16 cellular contexts compared by ENCODE assay signal in genomic region chr12:66187822-66188221, GRCh38. TPM values are rescaled to one million over a fixed set of nuclear protein-coding genes. Genes with fewer than 3 reads are reported as not detected.
DNase-seq lines count a peak whose midpoint lies in the region; ATAC-seq and TF ChIP-seq lines count a peak whose summit lies in the region.
"Had no signal": no experiment of that assay in that cellular context is flagged by ENCODE, and none has a peak within 500 bp of the region (broad histone marks: within the 10 kb centered on the region; RNA-seq: fewer than 3 reads in every experiment).

No MANE protein-coding gene starts in this region.

- CTCF ChIA-PET in activated B cell treated with CpG ODN at 0.5 μM for 24 hours (lab: Charles Lee), result no interaction called here

- POLR2A ChIA-PET in activated B cell treated with CpG ODN at 0.5 μM for 24 hours (lab: Charles Lee), result interaction anchor here (2.2 kb wide), 1 partner anchor 18 kb away, joined by 16 read pairs; the partner anchor contains the start of gene TMBIM4

- ATAC-seq in stimulated activated naive CD8-positive, alpha-beta T cell treated with anti-CD3 and anti-CD28 coated beads, Interleukin-15, amount 100 ng/mL, for 72 hours, result no peak
- ATAC-seq in activated B cell treated with CpG ODN at 0.5 μM for 24 hours (ENCODE audit: low read depth) (no peak), naive B cell (ENCODE audit: low read depth in 2 of 2) (no peak), GM21576 (IDR thresholded peaks at IDR 0.05; ENCODE audit: unreplicated experiment) (no peak)
- ATAC-seq: body of pancreas, GM12878, left colon had no signal

- H3K9me3 Mint-ChIP-seq in stimulated activated naive CD8-positive, alpha-beta T cell treated with anti-CD3 and anti-CD28 coated beads, Interleukin-15, Interleukin-2, amounts not matched to agents 100 ng/mL and 50 ng/mL, for 24 hours, result peaks cover 5% of the 10 kb centered on the region
- H3K9me3 Mint-ChIP-seq in stimulated activated naive CD8-positive, alpha-beta T cell treated with anti-CD3 and anti-CD28 coated beads, Interleukin-15, amount 100 ng/mL, for 72 hours, result peaks cover 7 to 9% of the 10 kb centered on the region in 2 donors
- H3K9me3 Mint-ChIP-seq in activated B cell treated with CpG ODN at 0.5 μM for 24 hours (peaks cover 6% of the 10 kb centered on the region), naive B cell (peaks cover 0 to 15% (median 6%) of the 10 kb centered on the region in 7 donors)

- no peak overlapping the region for H3K27ac Mint-ChIP-seq in stimulated activated naive CD8-positive, alpha-beta T cell treated with anti-CD3 and anti-CD28 coated beads, Interleukin-15, Interleukin-2, amounts not matched to agents 100 ng/mL and 50 ng/mL, for 24 hours
- H3K27ac Mint-ChIP-seq in stimulated activated naive CD8-positive, alpha-beta T cell treated with anti-CD3 and anti-CD28 coated beads, Interleukin-15, amount 100 ng/mL, for 72 hours, result no peak overlapping the region
- H3K27ac Mint-ChIP-seq in activated B cell treated with CpG ODN at 0.5 μM for 24 hours (peak overlapping the region; percentile 3), naive B cell (peak overlapping the region in 5 of 6 donors; percentile 44 to 89 (median 77))

- no peak for DNase-seq in stimulated activated naive CD8-positive, alpha-beta T cell treated with anti-CD3 and anti-CD28 coated beads, Interleukin-15, amount 100 ng/mL, for 72 hours
- DNase-seq in activated B cell treated with CpG ODN at 0.5 μM for 24 hours, result no peak
- DNase-seq in naive B cell, result no peak
- DNase-seq in germinal center (ENCODE audit: low spot score), result no peak
- DNase-seq in foreskin fibroblast, result no peak
- DNase-seq: body of pancreas; colonic mucosa; left colon; NCI-H2029; NCI-H510A; pancreas; stimulated activated CD4-positive, alpha-beta T cell treated with anti-CD3 and anti-CD28 coated beads, Interleukin-2, amount 100 ng/mL, for 24 hours; WERI-Rb-1 had no signal

- TF ChIP-seq CTCF in activated B cell treated with CpG ODN at 0.5 μM for 24 hours (IDR thresholded peaks at IDR 0.05) (no peak), foreskin fibroblast (IDR thresholded peaks at IDR 0.05; ENCODE audit: low read depth, low read length) (no peak)

- peak overlapping the region; percentile 21 for H3K4me3 Mint-ChIP-seq in stimulated activated naive CD8-positive, alpha-beta T cell treated with anti-CD3 and anti-CD28 coated beads, Interleukin-15, Interleukin-2, amounts not matched to agents 100 ng/mL and 50 ng/mL, for 24 hours
- no peak overlapping the region for H3K4me3 Mint-ChIP-seq in stimulated activated naive CD8-positive, alpha-beta T cell treated with anti-CD3 and anti-CD28 coated beads, Interleukin-15, amount 100 ng/mL, for 72 hours
- H3K4me3 Mint-ChIP-seq in activated B cell treated with CpG ODN at 0.5 μM for 24 hours, result peak overlapping the region; percentile 25
- peak overlapping the region in 7 of 8 donors; percentile 72 to 94 (median 88) for H3K4me3 Mint-ChIP-seq in naive B cell

- peaks cover 10% of the 10 kb centered on the region for H3K4me1 Mint-ChIP-seq in stimulated activated naive CD8-positive, alpha-beta T cell treated with anti-CD3 and anti-CD28 coated beads, Interleukin-15, Interleukin-2, amounts not matched to agents 100 ng/mL and 50 ng/mL, for 24 hours (ENCODE audit: low read depth)
- no peaks in the 10 kb centered on the region for H3K4me1 Mint-ChIP-seq in stimulated activated naive CD8-positive, alpha-beta T cell treated with anti-CD3 and anti-CD28 coated beads, Interleukin-15, amount 100 ng/mL, for 72 hours
- H3K4me1 Mint-ChIP-seq in activated B cell treated with CpG ODN at 0.5 μM for 24 hours (peaks cover 32% of the 10 kb centered on the region), naive B cell (peaks cover 31 to 41% (median 35%) of the 10 kb centered on the region in 3 donors)

- peaks cover 64% of the 10 kb centered on the region for H3K27me3 Mint-ChIP-seq in stimulated activated naive CD8-positive, alpha-beta T cell treated with anti-CD3 and anti-CD28 coated beads, Interleukin-15, Interleukin-2, amounts not matched to agents 100 ng/mL and 50 ng/mL, for 24 hours
- H3K27me3 Mint-ChIP-seq in stimulated activated naive CD8-positive, alpha-beta T cell treated with anti-CD3 and anti-CD28 coated beads, Interleukin-15, amount 100 ng/mL, for 72 hours, result peaks cover 74% of the 10 kb centered on the region
- H3K27me3 Mint-ChIP-seq in activated B cell treated with CpG ODN at 0.5 μM for 24 hours (peaks cover 26% of the 10 kb centered on the region), naive B cell (peaks cover 7 to 40% (median 16%) of the 10 kb centered on the region in 3 donors)

- intact Hi-C loops in activated B cell treated with CpG ODN at 0.5 μM for 24 hours (cut with micrococcal nuclease), result loop anchor here (1.0 kb wide), 1 partner anchor 57 kb away; no protein-coding TSS in a partner anchor

- H3K4me3 ChIP-seq in foreskin fibroblast (ENCODE audit: low read depth in 1 of 2, low read length in 2 of 2), result no peak overlapping the region
- H3K4me3 ChIP-seq: body of pancreas, colonic mucosa, GM12878, pancreas had no signal

- no peaks in the 10 kb centered on the region for H3K36me3 Mint-ChIP-seq in stimulated activated naive CD8-positive, alpha-beta T cell treated with anti-CD3 and anti-CD28 coated beads, Interleukin-15, Interleukin-2, amounts not matched to agents 100 ng/mL and 50 ng/mL, for 24 hours (ENCODE audit: low read depth)
- H3K36me3 Mint-ChIP-seq in activated B cell treated with CpG ODN at 0.5 μM for 24 hours (ENCODE audit: low read depth), result no peaks in the 10 kb centered on the region
- peaks cover 5 to 10% of the 10 kb centered on the region in 2 donors for H3K36me3 Mint-ChIP-seq in naive B cell

RNA-seq across cellular contexts. Expression of gene IRAK3, which starts 1.2 kb away (rescaled TPM):
- 5.6 and 6.6 TPM in 2 replicates for total RNA-seq in activated B cell treated with CpG ODN at 0.5 μM for 24 hours
- 1 to 10 TPM in 5 of 6 donors, not detected in 1; 1.7 to 7.3 (median 2.1) TPM for polyA plus RNA-seq in naive B cell (ENCODE audit: low read depth in 6 of 6)

RNA-seq across cellular contexts. Expression of gene TMBIM4, which starts 18.0 kb away (rescaled TPM):
- total RNA-seq in activated B cell treated with CpG ODN at 0.5 μM for 24 hours, result 91.8 and 93.5 TPM in 2 replicates
- 100 to 1,000 TPM; 368 to 703 (median 513) TPM for polyA plus RNA-seq in naive B cell (ENCODE audit: low read depth in 6 of 6)

RNA-seq across cellular contexts. Expression of gene LLPH, which starts 57.3 kb away (rescaled TPM):
- 29.5 and 35.5 TPM in 2 replicates for total RNA-seq in activated B cell treated with CpG ODN at 0.5 μM for 24 hours
- 10 to 100 TPM; 35.8 to 51.2 (median 40.6) TPM for polyA plus RNA-seq in naive B cell (ENCODE audit: low read depth in 6 of 6)

Comparison
In these comparisons a context has a peak if more than half of its experiments do, and no peak if none do; other contexts are left out.
1. H3K4me3 Mint-ChIP-seq: peak in stimulated activated naive CD8-positive, alpha-beta T cell treated with anti-CD3 and anti-CD28 coated beads, Interleukin-15, Interleukin-2, amounts not matched to agents 100 ng/mL and 50 ng/mL, for 24 hours (single experiment), activated B cell treated with CpG ODN at 0.5 μM for 24 hours (single experiment) and naive B cell (7 of 8); none in stimulated activated naive CD8-positive, alpha-beta T cell treated with anti-CD3 and anti-CD28 coated beads, Interleukin-15, amount 100 ng/mL, for 72 hours (0 of 2).
2. H3K27ac Mint-ChIP-seq: peak in activated B cell treated with CpG ODN at 0.5 μM for 24 hours (single experiment) and naive B cell (5 of 6); none in stimulated activated naive CD8-positive, alpha-beta T cell treated with anti-CD3 and anti-CD28 coated beads, Interleukin-15, Interleukin-2, amounts not matched to agents 100 ng/mL and 50 ng/mL, for 24 hours (single experiment) and stimulated activated naive CD8-positive, alpha-beta T cell treated with anti-CD3 and anti-CD28 coated beads, Interleukin-15, amount 100 ng/mL, for 72 hours (0 of 2).